In the genomic region with DNA sequence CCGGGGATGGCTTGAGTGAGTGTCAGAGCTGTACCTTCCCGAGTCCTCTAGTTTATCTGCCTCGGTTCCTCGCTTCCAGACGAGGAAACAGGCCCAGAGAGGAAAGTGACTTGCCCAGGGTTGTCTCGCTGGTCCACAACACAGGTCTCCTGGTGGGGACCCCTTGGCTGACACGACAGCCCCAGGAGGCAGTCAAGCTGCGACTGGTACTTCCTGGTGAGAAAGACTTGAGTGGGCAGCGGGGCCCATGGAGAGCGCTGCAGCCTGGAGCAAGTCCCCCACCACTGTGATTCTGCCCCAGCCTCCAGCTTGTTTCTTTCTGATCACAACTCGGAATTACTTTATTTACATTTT, we compare ENCODE assay signal across 8 cellular contexts.
DNase-seq lines count a peak whose midpoint lies in the region; ATAC-seq and TF ChIP-seq lines count a peak whose summit lies in the region.

No MANE protein-coding gene starts in this region.

- CTCF ChIA-PET in GM10248 (lab: Yijun Ruan, JAX), result interaction anchor here (1.2 to 2.2 kb wide), 5 partner anchors 12 to 248 kb away, joined by 3 to 8 read pairs (median 4); no protein-coding TSS in a partner anchor

- peak overlapping the region; percentile 68 for H3K9ac ChIP-seq in OCI-LY3 (ENCODE audit: low read length)

- H3K27ac ChIP-seq in 22Rv1 (peak overlapping the region; percentile 85), OCI-LY3 (ENCODE audit: low read length) (peak overlapping the region; percentile 38)

- TF ChIP-seq CTCF in 22Rv1 (IDR thresholded peaks at IDR 0.05) (no peak), OCI-LY3 (IDR thresholded peaks at IDR 0.05; ENCODE audit: low read depth, low read length) (no peak), GM10248 (IDR thresholded peaks at IDR 0.05; ENCODE audit: control extremely low read depth, extremely low read depth, low read depth, missing control alignments) (no peak)

- H3K36me3 ChIP-seq in OCI-LY3 (replicated peaks; ENCODE audit: low read depth, low read length), result no peaks in the 10 kb centered on the region

- DNase-seq in islet precursor cell (peak; percentile 57), GM10248 (ENCODE audit: extremely low spot score) (no peak)

- H3K4me2 ChIP-seq in OCI-LY3 (ENCODE audit: low read length), result peak overlapping the region; percentile 99

- H3K27me3 ChIP-seq in OCI-LY3 (ENCODE audit: low read depth, low read length), result no peaks in the 10 kb centered on the region

- peak overlapping the region; percentile 92 for H2AFZ ChIP-seq in OCI-LY3 (ENCODE audit: low read depth, low read length)

- H3K9me3 ChIP-seq in OCI-LY3 (ENCODE audit: insufficient read depth, low read length), result no peaks in the 10 kb centered on the region

- ATAC-seq in GM19455 (IDR thresholded peaks at IDR 0.05; ENCODE audit: unreplicated experiment) (peak; percentile 28), GM18520 (IDR thresholded peaks at IDR 0.05; ENCODE audit: unreplicated experiment) (no peak), GM18873 (IDR thresholded peaks at IDR 0.05; ENCODE audit: low FRiP score, unreplicated experiment) (no peak), HG03025 (IDR thresholded peaks at IDR 0.05; ENCODE audit: low FRiP score, unreplicated experiment) (no peak)

- H3K4me1 ChIP-seq in OCI-LY3 (ENCODE audit: low read length), result peaks cover 39% of the 10 kb centered on the region

- no peaks in the 10 kb centered on the region for H4K20me1 ChIP-seq in OCI-LY3 (ENCODE audit: insufficient read depth, low read length)

- peak overlapping the region; percentile 92 for H3K4me3 ChIP-seq in OCI-LY3 (ENCODE audit: low read length)

- peaks cover 20% of the 10 kb centered on the region for H3K79me2 ChIP-seq in OCI-LY3 (ENCODE audit: low read length)

- POLR2A ChIA-PET in GM10248 (lab: Yijun Ruan, JAX), result interaction anchor here (0.5 to 2.1 kb wide), 7 partner anchors 9 to 1520 kb away, joined by 3 to 8 read pairs (median 3); a partner anchor contains a TSS
